Comparison of ENCODE assay signal across 28 cellular contexts in the genomic region with DNA sequence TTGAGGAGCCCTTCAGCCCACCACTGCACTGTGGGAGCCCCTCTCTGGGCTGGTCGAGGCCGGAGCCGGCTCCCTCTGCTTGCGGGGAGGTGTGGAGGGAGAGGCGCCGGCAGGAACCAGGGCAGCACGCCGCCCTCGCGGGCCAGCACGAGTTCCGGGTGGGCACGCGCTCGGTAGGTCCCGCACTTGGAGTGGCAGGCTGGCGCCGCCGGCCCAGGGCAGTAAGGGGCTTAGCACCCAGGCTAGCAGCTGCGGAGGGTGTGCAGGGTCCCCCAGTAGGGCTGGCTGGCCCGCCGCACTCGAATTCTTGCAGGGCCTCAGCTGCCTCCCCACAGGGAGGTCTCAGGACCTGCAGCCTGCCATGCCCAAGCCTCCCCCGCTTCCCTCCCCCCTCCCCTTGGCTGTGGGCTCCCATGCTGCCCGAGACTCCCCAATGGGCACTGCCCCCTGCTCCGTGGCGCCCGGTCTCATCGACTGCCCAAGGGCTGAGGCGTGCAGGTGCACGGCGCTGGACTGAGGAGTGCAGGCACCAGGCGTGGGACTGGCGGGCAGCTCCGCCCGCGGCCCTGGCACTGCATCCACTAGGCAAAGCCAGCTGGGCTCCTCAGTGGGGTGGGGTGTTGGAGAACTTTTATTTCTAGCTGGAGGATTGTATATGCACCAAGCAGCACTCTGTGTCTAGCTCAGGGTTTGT.
"Had no signal": no experiment of that assay in that cellular context is flagged by ENCODE, and none has a peak within 500 bp of the region (broad histone marks: within the 10 kb centered on the region; RNA-seq: fewer than 3 reads in every experiment).

No MANE protein-coding gene starts in this region.

- H3K4me1 ChIP-seq: esophagus squamous epithelium, gastroesophageal sphincter had no signal

- H3K27me3 Mint-ChIP-seq: activated CD4-positive, alpha-beta memory T cell treated with anti-CD3 and anti-CD28 coated beads, Interleukin-2, amount 10 ng/mL, durations not matched to agents 7 days and 5 days; activated CD4-positive, alpha-beta T cell treated with anti-CD3 and anti-CD28 coated beads for 36 hours; activated CD4-positive, alpha-beta T cell treated with anti-CD3 and anti-CD28 coated beads, Interleukin-2, amount 10 ng/mL, durations not matched to agents 7 days and 5 days; activated T-cell treated with anti-CD3 and anti-CD28 coated beads, Interleukin-2, amount 50 U/mL, for 24 hours; central memory CD8-positive, alpha-beta T cell; effector memory CD8-positive, alpha-beta T cell had no signal

- ATAC-seq: activated CD4-positive, alpha-beta T cell treated with anti-CD3 and anti-CD28 coated beads for 36 hours; activated naive CD4-positive, alpha-beta T cell treated with anti-CD3 and anti-CD28 coated beads, Interleukin-2, amount 50 U/mL, for 72 hours; activated T-cell treated with anti-CD3 and anti-CD28 coated beads, Interleukin-2, amount 50 U/mL, for 72 hours; effector memory CD8-positive, alpha-beta T cell; gastroesophageal sphincter; T-helper 17 cell had no signal

- H3K27ac ChIP-seq: brain microvascular endothelial cell, epithelial cell of prostate, esophagus squamous epithelium, gastroesophageal sphincter had no signal

- H3K36me3 Mint-ChIP-seq: activated naive CD4-positive, alpha-beta T cell treated with anti-CD3 and anti-CD28 coated beads, Interleukin-2, amount 10 ng/mL, durations not matched to agents 7 days and 5 days; activated naive CD4-positive, alpha-beta T cell treated with anti-CD3 and anti-CD28 coated beads, Interleukin-2, amount 50 U/mL, for 72 hours; activated naive CD8-positive, alpha-beta T cell treated with anti-CD3 and anti-CD28 coated beads, Interleukin-2, amount 10 ng/mL, durations not matched to agents 7 days and 5 days had no signal

- H3K4me3 Mint-ChIP-seq: activated CD4-positive, alpha-beta memory T cell treated with anti-CD3 and anti-CD28 coated beads, Interleukin-2, amount 10 ng/mL, durations not matched to agents 7 days and 5 days; activated CD4-positive, alpha-beta T cell treated with anti-CD3 and anti-CD28 coated beads for 36 hours; activated CD4-positive, alpha-beta T cell treated with anti-CD3 and anti-CD28 coated beads, Interleukin-2, amount 10 ng/mL, durations not matched to agents 7 days and 5 days; activated naive CD4-positive, alpha-beta T cell treated with anti-CD3 and anti-CD28 coated beads, Interleukin-2, amount 10 ng/mL, durations not matched to agents 7 days and 5 days; activated naive CD8-positive, alpha-beta T cell treated with anti-CD3 and anti-CD28 coated beads, Interleukin-2, amount 10 ng/mL, durations not matched to agents 7 days and 5 days; activated T-cell treated with anti-CD3 and anti-CD28 coated beads, Interleukin-2, amount 50 U/mL, for 24 hours; activated T-cell treated with anti-CD3 and anti-CD28 coated beads, Interleukin-2, amount 50 U/mL, for 72 hours; central memory CD8-positive, alpha-beta T cell; effector memory CD8-positive, alpha-beta T cell; T-helper 17 cell; T-helper 2 cell treated with Interferon-gamma antibody and Interleukin-4, amounts not matched to agents 5 μg/mL and 100 μg/mL, for 36 hours had no signal

- H3K9me3 ChIP-seq: esophagus squamous epithelium, gastroesophageal sphincter had no signal

- H3K36me3 ChIP-seq: brain microvascular endothelial cell, esophagus squamous epithelium, gastroesophageal sphincter had no signal

- H3K4me3 ChIP-seq: esophagus squamous epithelium, gastroesophageal sphincter had no signal

- DNase-seq: activated CD4-positive, alpha-beta memory T cell treated with anti-CD3 and anti-CD28 coated beads, Interleukin-2, amount 10 ng/mL, durations not matched to agents 7 days and 5 days; activated CD4-positive, alpha-beta T cell treated with anti-CD3 and anti-CD28 coated beads for 36 hours; activated CD4-positive, alpha-beta T cell treated with anti-CD3 and anti-CD28 coated beads, Interleukin-2, amount 10 ng/mL, durations not matched to agents 7 days and 5 days; activated CD4-positive, alpha-beta T cell treated with anti-CD3 and anti-CD28 coated beads, Interleukin-2, amount 50 U/mL, for 4 hours; activated CD4-positive, CD25-positive, alpha-beta regulatory T cell; activated CD4-positive, CD25-positive, alpha-beta regulatory T cell treated with anti-CD3 and anti-CD28 coated beads, Interleukin-2, amount 50 U/mL, for 72 hours; activated CD8-positive, alpha-beta memory T cell treated with anti-CD3 and anti-CD28 coated beads, Interleukin-2, amount 50 U/mL, for 48 hours; activated gamma-delta T cell; activated naive CD4-positive, alpha-beta T cell; activated naive CD4-positive, alpha-beta T cell treated with anti-CD3 and anti-CD28 coated beads, Interleukin-2, amount 10 ng/mL, durations not matched to agents 7 days and 5 days; activated naive CD8-positive, alpha-beta T cell treated with anti-CD3 and anti-CD28 coated beads, Interleukin-2, amount 10 ng/mL, durations not matched to agents 7 days and 5 days; activated T-cell treated with anti-CD3 and anti-CD28 coated beads for 4 hours; activated T-cell treated with anti-CD3 and anti-CD28 coated beads, Interleukin-2, amount 50 U/mL, for 24 hours; activated T-cell treated with anti-CD3 and anti-CD28 coated beads, Interleukin-2, amount 50 U/mL, for 72 hours; brain microvascular endothelial cell; cortex of kidney; dermis blood vessel endothelial cell; effector CD4-positive, alpha-beta T cell; effector memory CD8-positive, alpha-beta T cell; esophagus squamous epithelium; foreskin melanocyte; T-helper 1 cell; T-helper 17 cell had no signal

- H3K9me3 Mint-ChIP-seq: activated CD4-positive, alpha-beta T cell treated with anti-CD3 and anti-CD28 coated beads, Interleukin-2, amount 10 ng/mL, durations not matched to agents 7 days and 5 days; activated naive CD4-positive, alpha-beta T cell treated with anti-CD3 and anti-CD28 coated beads, Interleukin-2, amount 50 U/mL, for 72 hours; activated naive CD8-positive, alpha-beta T cell treated with anti-CD3 and anti-CD28 coated beads, Interleukin-2, amount 10 ng/mL, durations not matched to agents 7 days and 5 days; activated T-cell treated with anti-CD3 and anti-CD28 coated beads, Interleukin-2, amount 50 U/mL, for 24 hours; activated T-cell treated with anti-CD3 and anti-CD28 coated beads, Interleukin-2, amount 50 U/mL, for 72 hours; central memory CD8-positive, alpha-beta T cell; effector memory CD8-positive, alpha-beta T cell; T-helper 2 cell treated with Interferon-gamma antibody and Interleukin-4, amounts not matched to agents 5 μg/mL and 100 μg/mL, for 36 hours had no signal

- H3K4me1 Mint-ChIP-seq: activated CD4-positive, alpha-beta memory T cell treated with anti-CD3 and anti-CD28 coated beads, Interleukin-2, amount 10 ng/mL, durations not matched to agents 7 days and 5 days; activated CD4-positive, alpha-beta T cell treated with anti-CD3 and anti-CD28 coated beads for 36 hours; activated CD4-positive, alpha-beta T cell treated with anti-CD3 and anti-CD28 coated beads, Interleukin-2, amount 10 ng/mL, durations not matched to agents 7 days and 5 days; activated naive CD4-positive, alpha-beta T cell treated with anti-CD3 and anti-CD28 coated beads, Interleukin-2, amount 10 ng/mL, durations not matched to agents 7 days and 5 days; activated naive CD8-positive, alpha-beta T cell treated with anti-CD3 and anti-CD28 coated beads, Interleukin-2, amount 10 ng/mL, durations not matched to agents 7 days and 5 days had no signal

- H3K27ac Mint-ChIP-seq: activated CD4-positive, alpha-beta memory T cell treated with anti-CD3 and anti-CD28 coated beads, Interleukin-2, amount 10 ng/mL, durations not matched to agents 7 days and 5 days; activated CD4-positive, alpha-beta T cell treated with anti-CD3 and anti-CD28 coated beads for 36 hours; activated CD4-positive, alpha-beta T cell treated with anti-CD3 and anti-CD28 coated beads, Interleukin-2, amount 10 ng/mL, durations not matched to agents 7 days and 5 days; activated naive CD4-positive, alpha-beta T cell treated with anti-CD3 and anti-CD28 coated beads, Interleukin-2, amount 10 ng/mL, durations not matched to agents 7 days and 5 days; activated naive CD4-positive, alpha-beta T cell treated with anti-CD3 and anti-CD28 coated beads, Interleukin-2, amount 50 U/mL, for 72 hours; activated naive CD8-positive, alpha-beta T cell treated with anti-CD3 and anti-CD28 coated beads, Interleukin-2, amount 10 ng/mL, durations not matched to agents 7 days and 5 days; activated T-cell treated with anti-CD3 and anti-CD28 coated beads, Interleukin-2, amount 50 U/mL, for 24 hours; activated T-cell treated with anti-CD3 and anti-CD28 coated beads, Interleukin-2, amount 50 U/mL, for 72 hours; effector memory CD8-positive, alpha-beta T cell; T-helper 17 cell; T-helper 2 cell treated with Interferon-gamma antibody and Interleukin-4, amounts not matched to agents 5 μg/mL and 100 μg/mL, for 36 hours had no signal

- H3K27me3 ChIP-seq: brain microvascular endothelial cell, esophagus squamous epithelium, gastroesophageal sphincter had no signal
